ENCODE assay signal across 27 cellular contexts in the genomic region with DNA sequence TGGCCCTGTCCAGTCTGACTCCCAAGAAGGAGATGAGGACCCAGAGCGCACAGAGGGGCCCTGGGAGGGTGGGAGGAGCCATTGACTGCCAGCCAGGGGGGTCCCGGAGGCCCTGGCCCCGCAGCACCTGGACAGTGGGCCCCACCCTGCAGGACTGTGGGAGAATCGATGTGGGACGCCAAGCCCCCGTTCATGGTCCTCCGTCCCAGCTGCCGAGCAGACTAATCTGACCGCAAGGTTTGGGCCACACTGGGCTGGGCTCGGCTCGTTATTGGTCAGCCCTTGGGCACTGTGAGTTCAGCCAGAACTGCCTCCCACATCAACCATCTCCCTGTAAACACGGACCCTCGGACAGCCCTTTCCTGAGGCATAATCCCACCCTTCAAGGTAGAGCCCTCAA. TPM values are rescaled to one million over a fixed set of nuclear protein-coding genes. Genes with fewer than 3 reads are reported as not detected.
A peak's percentile ranks its signal among the peaks of the same experiment; 100 is the strongest.
DNase-seq lines count a peak whose midpoint lies in the region; ATAC-seq and TF ChIP-seq lines count a peak whose summit lies in the region.
"Had no signal": no experiment of that assay in that cellular context is flagged by ENCODE, and none has a peak within 500 bp of the region (broad histone marks: within the 10 kb centered on the region; RNA-seq: fewer than 3 reads in every experiment).

No MANE protein-coding gene starts in this region.

- intact Hi-C loops in activated CD4-positive, alpha-beta T cell treated with anti-CD3 and anti-CD28 coated beads for 36 hours (cut with DNase I, micrococcal nuclease): no loop called here
- intact Hi-C loops in IMR-90 (cut with micrococcal nuclease) (no loop called here), right cardiac atrium (cut with DNase I) (loop anchor here in 1 of 4 donors (5.0 kb wide), 1 partner anchor 59 kb away; no protein-coding TSS in a partner anchor)

- H3K27me3 Mint-ChIP-seq in activated CD4-positive, alpha-beta T cell treated with anti-CD3 and anti-CD28 coated beads for 36 hours: no peaks in the 10 kb centered on the region
- H3K27me3 Mint-ChIP-seq: activated CD4-positive, alpha-beta T cell treated with anti-CD3 and anti-CD28 coated beads, Interleukin-2, amount 10 ng/mL, durations not matched to agents 7 days and 5 days; progenitor cell of endocrine pancreas had no signal

- no peaks in the 10 kb centered on the region for H3K36me3 Mint-ChIP-seq in activated CD4-positive, alpha-beta T cell treated with anti-CD3 and anti-CD28 coated beads for 36 hours (ENCODE audit: low read depth)
- H3K36me3 Mint-ChIP-seq: activated CD8-positive, alpha-beta memory T cell treated with anti-CD3 and anti-CD28 coated beads, Interleukin-2, amount 10 ng/mL, durations not matched to agents 7 days and 5 days; neural progenitor cell had no signal

- dilution Hi-C loops in IMR-90 (cut with HindIII; ENCODE audit: low sequenced_read_pairs, unreplicated experiment): no loop called here

- no peak for ATAC-seq in activated CD4-positive, alpha-beta T cell treated with anti-CD3 and anti-CD28 coated beads for 36 hours
- ATAC-seq in IMR-90 (ENCODE audit: low read depth) (no peak), right cardiac atrium (no peak), GM18517 (IDR thresholded peaks at IDR 0.05; ENCODE audit: unreplicated experiment) (no peak)
- ATAC-seq: activated CD8-positive, alpha-beta memory T cell treated with anti-CD3 and anti-CD28 coated beads, Interleukin-2, amount 10 ng/mL, durations not matched to agents 7 days and 5 days; activated T-cell treated with anti-CD3 and anti-CD28 coated beads, Interleukin-2, amount 50 U/mL, for 72 hours; SK-N-SH treated with all-trans-retinoic acid at 6 μM for 48 hours had no signal

- H3K9me3 Mint-ChIP-seq in activated CD4-positive, alpha-beta T cell treated with anti-CD3 and anti-CD28 coated beads for 36 hours (ENCODE audit: low read depth): no peaks in the 10 kb centered on the region
- H3K9me3 Mint-ChIP-seq: activated CD4-positive, alpha-beta T cell treated with anti-CD3 and anti-CD28 coated beads, Interleukin-2, amount 10 ng/mL, durations not matched to agents 7 days and 5 days; activated T-cell treated with anti-CD3 and anti-CD28 coated beads, Interleukin-2, amount 50 U/mL, for 72 hours; neural progenitor cell had no signal

- H3K4me2 ChIP-seq in IMR-90 (ENCODE audit: low read depth, low read length) (no peak overlapping the region), trophoblast cell (ENCODE audit: low read length) (no peak overlapping the region)
- H3K4me2 ChIP-seq: neural progenitor cell had no signal

- peaks cover under 1 to 29% of the 10 kb centered on the region in 2 experiments; a peak in 3 of 4 replicates for H3K79me1 ChIP-seq in IMR-90 (ENCODE audit: low read depth in 1 of 2, low read length in 2 of 2)
- H3K79me1 ChIP-seq in trophoblast cell (ENCODE audit: low read length): peaks cover 42% of the 10 kb centered on the region

- H3K9ac ChIP-seq in IMR-90 (ENCODE audit: low read depth, low read length) (no peak overlapping the region), trophoblast cell (ENCODE audit: low read length) (no peak overlapping the region)
- H3K9ac ChIP-seq: neural progenitor cell had no signal

- no peak overlapping the region for H3K4me3 Mint-ChIP-seq in activated CD4-positive, alpha-beta T cell treated with anti-CD3 and anti-CD28 coated beads for 36 hours
- H3K4me3 Mint-ChIP-seq: activated CD4-positive, alpha-beta T cell treated with anti-CD3 and anti-CD28 coated beads, Interleukin-2, amount 10 ng/mL, durations not matched to agents 7 days and 5 days; activated CD8-positive, alpha-beta memory T cell treated with anti-CD3 and anti-CD28 coated beads, Interleukin-2, amount 10 ng/mL, durations not matched to agents 7 days and 5 days; activated T-cell treated with anti-CD3 and anti-CD28 coated beads, Interleukin-2, amount 50 U/mL, for 72 hours; neural progenitor cell had no signal

- no peak for TF ChIP-seq CTCF in IMR-90 (conservative IDR thresholded peaks at IDR 0.05; ENCODE audit: low read depth, low read length)

- H3K23ac ChIP-seq in IMR-90 (ENCODE audit: low read depth, low read length) (no peak overlapping the region), trophoblast cell (ENCODE audit: low read length) (no peak overlapping the region)

- TF ChIP-seq POLR2A in IMR-90 (IDR thresholded peaks at IDR 0.05; ENCODE audit: low read depth, low read length): no peak

- H4K8ac ChIP-seq in IMR-90 (ENCODE audit: low read depth in 2 of 2, low read length in 2 of 2): no peak overlapping the region
- no peak overlapping the region for H4K8ac ChIP-seq in trophoblast cell (ENCODE audit: low read depth, low read length)

- H3K36me3 ChIP-seq in IMR-90 (ENCODE audit: control insufficient read depth, insufficient read depth, low read length) (no peaks in the 10 kb centered on the region), trophoblast cell (ENCODE audit: control insufficient read depth in 1 of 2, insufficient read depth in 2 of 2, low read length in 2 of 2) (peaks cover 0 to 2% of the 10 kb centered on the region in 2 experiments)
- H3K36me3 ChIP-seq: HAP-1, neural progenitor cell had no signal

- H3K27ac ChIP-seq in IMR-90 (ENCODE audit: insufficient read depth, low read length) (no peak overlapping the region), right cardiac atrium (ENCODE audit: low read length) (no peak overlapping the region), trophoblast cell (ENCODE audit: low read depth, low read length) (no peak overlapping the region)
- H3K27ac ChIP-seq: 22Rv1, HL-60, neural progenitor cell, RWPE1, VCaP had no signal

- H2AFZ ChIP-seq in IMR-90 (replicated peaks; ENCODE audit: low read length, poor library complexity) (no peak overlapping the region), trophoblast cell (ENCODE audit: insufficient read depth, low read length, poor library complexity) (no peak overlapping the region)
- H2AFZ ChIP-seq: neural progenitor cell had no signal

- TF ChIP-seq RAD21 in IMR-90 (IDR thresholded peaks at IDR 0.05; ENCODE audit: low read length): no peak

- no peak overlapping the region for H2BK20ac ChIP-seq in IMR-90 (ENCODE audit: low read depth, low read length)

- H3K4me3 ChIP-seq in IMR-90 (ENCODE audit: insufficient read depth, low read depth, low read length): no peak overlapping the region
- no peak overlapping the region for H3K4me3 ChIP-seq in right cardiac atrium (ENCODE audit: low read length)
- no peak overlapping the region for H3K4me3 ChIP-seq in trophoblast cell (ENCODE audit: low read depth, low read length)
- H3K4me3 ChIP-seq: HAP-1, neural progenitor cell, skin epidermis had no signal

- peak overlapping the region; percentile 50 for H2BK12ac ChIP-seq in trophoblast cell (ENCODE audit: low read length)

- H3K14ac ChIP-seq in IMR-90 (replicated peaks; ENCODE audit: low read depth, low read length): no peak overlapping the region
- peak overlapping the region; percentile 19 for H3K14ac ChIP-seq in trophoblast cell (ENCODE audit: low read length)

- H2BK15ac ChIP-seq in IMR-90 (ENCODE audit: low read depth, low read length): 0 out of 3 replicates have a peak overlapping the region, but pooled peaks have one; percentile 59

- H4K91ac ChIP-seq in IMR-90 (ENCODE audit: insufficient read depth, low read depth, low read length) (no peak overlapping the region), trophoblast cell (ENCODE audit: low read depth, low read length) (peak overlapping the region; percentile 60)

- peak overlapping the region; percentile 47 for H3K27ac Mint-ChIP-seq in activated CD4-positive, alpha-beta T cell treated with anti-CD3 and anti-CD28 coated beads for 36 hours
- H3K27ac Mint-ChIP-seq: activated CD8-positive, alpha-beta memory T cell treated with anti-CD3 and anti-CD28 coated beads, Interleukin-2, amount 10 ng/mL, durations not matched to agents 7 days and 5 days; activated T-cell treated with anti-CD3 and anti-CD28 coated beads, Interleukin-2, amount 50 U/mL, for 72 hours; neural progenitor cell; progenitor cell of endocrine pancreas had no signal

- 93% methylated on average over 12 of the region's 13 CpGs; no CpG with 5 or more reads in 1 of the 2 experiments for WGBS in IMR-90 (ENCODE audit: extremely low coverage in 2 of 2, insufficient read length in 1 of 2), 2 experiments
- WGBS in right cardiac atrium: 91% methylated on average over 13 of the region's 13 CpGs
- no CpG with 5 or more reads among the region's 13 CpGs for WGBS in trophoblast cell (ENCODE audit: extremely low coverage, insufficient coverage, insufficient read length)

- CTCF ChIA-PET in activated CD4-positive, alpha-beta T cell treated with anti-CD3 and anti-CD28 coated beads for 36 hours (lab: Charles Lee): interaction anchor here (0.6 kb wide), 1 partner anchor 179 kb away, joined by 3 read pairs; no protein-coding TSS in a partner anchor
- CTCF ChIA-PET in IMR-90 (lab: Yijun Ruan, JAX): no interaction called here

- in situ Hi-C loops in IMR-90 (cut with MboI; ENCODE audit: low sequenced_read_pairs): no loop called here

- H2BK120ac ChIP-seq in IMR-90 (ENCODE audit: low read depth, low read length) (peak overlapping the region; percentile 8; the same call in 1 of the 2 replicates), trophoblast cell (ENCODE audit: insufficient read depth, low read length, poor library complexity) (peak overlapping the region; percentile 48)

- BruUV-seq in IMR-90 (replicated peaks; lab: Mats Ljungman, UMichigan): no TSS peak

- H3K18ac ChIP-seq in IMR-90 (ENCODE audit: low read depth, low read length) (no peak overlapping the region), trophoblast cell (ENCODE audit: low read length) (no peak overlapping the region)

- no peak overlapping the region for H4K5ac ChIP-seq in IMR-90 (ENCODE audit: low read depth, low read length)

- no peak overlapping the region for H4K12ac ChIP-seq in trophoblast cell (ENCODE audit: low read depth, low read length)

- no peaks in the 10 kb centered on the region; the same call in 1 of the 2 replicates for H4K20me1 ChIP-seq in IMR-90 (ENCODE audit: insufficient read depth, low read length)

- no peak overlapping the region for H2BK5ac ChIP-seq in IMR-90 (ENCODE audit: low read depth, low read length, poor library complexity, severe bottlenecking)
- no peak overlapping the region for H2BK5ac ChIP-seq in trophoblast cell (ENCODE audit: low read depth, low read length, poor library complexity)

- peak overlapping the region; percentile 88 for H2AK5ac ChIP-seq in IMR-90 (ENCODE audit: low read depth, low read length)
- H2AK5ac ChIP-seq in trophoblast cell (ENCODE audit: low read length): peak overlapping the region; percentile 66

- H3K4ac ChIP-seq in IMR-90 (ENCODE audit: low read depth, low read length) (peak overlapping the region; percentile 33), trophoblast cell (ENCODE audit: low read depth, low read length) (no peak overlapping the region)

- peaks cover 8% of the 10 kb centered on the region for H3K79me2 ChIP-seq in trophoblast cell (ENCODE audit: control insufficient read depth, insufficient read depth, low read length, poor library complexity)

- no peak overlapping the region for H2AK9ac ChIP-seq in IMR-90 (replicated peaks; ENCODE audit: low read depth, low read length, poor library complexity)

- peaks cover 14% of the 10 kb centered on the region for H3K4me1 Mint-ChIP-seq in activated CD4-positive, alpha-beta T cell treated with anti-CD3 and anti-CD28 coated beads for 36 hours

- H3K27me3 ChIP-seq in IMR-90 (ENCODE audit: control insufficient read depth, insufficient read depth, low read length) (no peaks in the 10 kb centered on the region), right cardiac atrium (ENCODE audit: control insufficient read depth, insufficient read depth) (no peaks in the 10 kb centered on the region), trophoblast cell (ENCODE audit: insufficient read depth, low read length) (no peaks in the 10 kb centered on the region)
- H3K27me3 ChIP-seq: neural progenitor cell had no signal

- POLR2A ChIA-PET in activated CD4-positive, alpha-beta T cell treated with anti-CD3 and anti-CD28 coated beads for 36 hours (lab: Charles Lee): no interaction called here
- POLR2A ChIA-PET in IMR-90 (lab: Charles Lee; ENCODE audit: unreplicated experiment): no interaction called here

- no peak overlapping the region for H3K56ac ChIP-seq in IMR-90 (ENCODE audit: extremely low read depth, insufficient read depth, low read length)

- no peak for DNase-seq in activated CD4-positive, alpha-beta T cell treated with anti-CD3 and anti-CD28 coated beads for 36 hours
- no peak for DNase-seq in activated CD4-positive, alpha-beta T cell treated with anti-CD3 and anti-CD28 coated beads, Interleukin-2, amount 50 U/mL, for 1 hour
- DNase-seq in IMR-90 (no peak), right cardiac atrium (peak in 2 of 3 donors; percentile 47 to 53), trophoblast cell (no peak), LoVo (ENCODE audit: low spot score) (no peak), HCEC 1CT (no peak)
- DNase-seq: activated CD4-positive, alpha-beta T cell treated with anti-CD3 and anti-CD28 coated beads, Interleukin-2, amount 10 ng/mL, durations not matched to agents 7 days and 5 days; activated CD8-positive, alpha-beta memory T cell treated with anti-CD3 and anti-CD28 coated beads, Interleukin-2, amount 10 ng/mL, durations not matched to agents 7 days and 5 days; activated T-cell treated with anti-CD3 and anti-CD28 coated beads, Interleukin-2, amount 50 U/mL, for 72 hours; COR-L47; DMS79; NCI-H1092 treated with DMSO at 0.1 percent for 48 hours; NCI-H2029; NCI-H2227 treated with DMSO at 0.1 percent for 48 hours; NCI-H69; stimulated activated CD4-positive, alpha-beta T cell treated with anti-CD3 and anti-CD28 coated beads, Interleukin-1b, Interleukin-23, amount 100 ng/mL, for 48 hours had no signal

- H3K4me1 ChIP-seq in IMR-90 (ENCODE audit: control insufficient read depth, insufficient read depth, low read length) (peaks cover 38% of the 10 kb centered on the region), right cardiac atrium (ENCODE audit: control insufficient read depth, insufficient read depth, low read length) (peaks cover 13% of the 10 kb centered on the region), trophoblast cell (ENCODE audit: control insufficient read depth in 1 of 2, insufficient read depth in 2 of 2, low read length in 2 of 2) (peaks cover 34 to 51% of the 10 kb centered on the region in 2 experiments)
- H3K4me1 ChIP-seq: HAP-1 had no signal

- H3K9me3 ChIP-seq in IMR-90 (ENCODE audit: control insufficient read depth, insufficient read depth, low read length) (no peaks in the 10 kb centered on the region), right cardiac atrium (ENCODE audit: control insufficient read depth, low read length) (no peaks in the 10 kb centered on the region), trophoblast cell (ENCODE audit: insufficient read depth, low read depth, low read length) (no peaks in the 10 kb centered on the region)
- H3K9me3 ChIP-seq: HAP-1 had no signal

- peaks cover 22% of the 10 kb centered on the region for H3K9me1 ChIP-seq in IMR-90 (ENCODE audit: insufficient read depth, low read length)

RNA-seq across cellular contexts. Expression of gene POFUT2, which starts 16.1 kb away (rescaled TPM):
- 10 to 100 TPM; 14.7 to 14.9 TPM for total RNA-seq in activated CD4-positive, alpha-beta T cell treated with anti-CD3 and anti-CD28 coated beads for 36 hours
- total RNA-seq in IMR-90 (2012; rRNA removed) (18.8 and 23.9 TPM in 2 replicates), right cardiac atrium (10 to 100 TPM; 16.0 to 20.3 (median 19.1) TPM)
- polyA plus RNA-seq in IMR-90 (2012; rRNA removed) (58.5 and 59.3 TPM in 2 replicates), right cardiac atrium (14.1 TPM)
- 46.5 and 53.6 TPM in 2 replicates for polyA plus RNA-seq in IMR-90 (2012; cell fraction: cytosol; rRNA removed)
- 236 and 251 TPM in 2 replicates for polyA plus RNA-seq in IMR-90 (2012; cell fraction: nucleus; rRNA removed; ENCODE audit: low replicate concordance)
- polyA plus RNA-seq in trophoblast cell (2013): 33.1 and 33.8 TPM in 2 replicates

Comparison
In these comparisons a context has a peak if more than half of its experiments do, and no peak if none do; other contexts are left out.
1. DNase-seq: peak in right cardiac atrium (2 of 3); none in activated CD4-positive, alpha-beta T cell treated with anti-CD3 and anti-CD28 coated beads for 36 hours (single experiment), activated CD4-positive, alpha-beta T cell treated with anti-CD3 and anti-CD28 coated beads, Interleukin-2, amount 50 U/mL, for 1 hour (single experiment), IMR-90 (single experiment), trophoblast cell (0 of 2), LoVo (single experiment) and HCEC 1CT (single experiment).